ENCODE assay signal across 17 cellular contexts in the genomic region with DNA sequence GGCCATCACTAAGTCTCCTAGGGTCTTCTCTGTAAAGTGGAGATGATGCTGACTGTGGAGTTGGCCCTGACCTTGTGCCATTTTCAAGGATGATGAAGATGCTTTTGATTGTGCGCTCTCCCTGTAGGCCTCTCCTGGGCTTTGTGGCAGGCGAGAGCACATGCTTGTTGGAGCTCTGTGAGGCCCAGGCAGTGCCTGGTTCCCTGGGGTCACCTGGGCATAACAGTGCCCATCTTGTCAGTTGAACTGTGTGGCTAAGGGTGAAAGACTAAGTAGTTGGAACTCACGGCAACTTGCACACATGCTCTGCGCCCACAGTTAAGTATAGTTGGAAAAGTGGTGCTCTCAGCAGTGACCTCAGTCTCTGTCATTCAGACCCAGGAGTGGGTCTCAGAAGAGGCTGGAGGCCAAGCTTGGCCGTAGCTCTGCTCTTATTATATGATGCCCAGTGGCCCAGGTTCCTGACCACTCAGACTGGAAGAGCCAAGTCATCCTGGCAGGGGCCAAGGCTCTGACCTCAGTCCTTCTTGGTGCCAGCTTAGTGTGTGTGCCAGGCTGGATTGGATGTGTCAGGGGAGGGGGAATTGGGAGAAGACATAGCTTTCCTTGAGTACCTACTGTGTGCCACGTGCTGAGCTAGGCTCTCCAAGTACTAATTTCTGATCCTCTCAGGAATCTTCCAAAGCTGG.
"Had no signal": no experiment of that assay in that cellular context is flagged by ENCODE, and none has a peak within 500 bp of the region (broad histone marks: within the 10 kb centered on the region; RNA-seq: fewer than 3 reads in every experiment).

No MANE protein-coding gene starts in this region.

- ATAC-seq: activated naive CD4-positive, alpha-beta T cell treated with anti-CD3 and anti-CD28 coated beads, Interleukin-2, amount 50 U/mL, for 72 hours; stimulated activated effector memory CD8-positive, alpha-beta T cell treated with anti-CD3 and anti-CD28 coated beads, Interleukin-12 subunit alpha, Interleukin-12 subunit beta, amount 100 ng/mL, for 72 hours had no signal

- H3K9me3 Mint-ChIP-seq: activated CD4-positive, alpha-beta memory T cell treated with anti-CD3 and anti-CD28 coated beads, Interleukin-2, amount 10 ng/mL, durations not matched to agents 7 days and 5 days; activated naive CD4-positive, alpha-beta T cell treated with anti-CD3 and anti-CD28 coated beads, Interleukin-2, amount 50 U/mL, for 72 hours; stimulated activated effector memory CD8-positive, alpha-beta T cell treated with anti-CD3 and anti-CD28 coated beads, Interleukin-12 subunit alpha, Interleukin-12 subunit beta, amount 100 ng/mL, for 72 hours had no signal

- H3K4me3 Mint-ChIP-seq: activated CD4-positive, alpha-beta memory T cell treated with anti-CD3 and anti-CD28 coated beads, Interleukin-2, amount 10 ng/mL, durations not matched to agents 7 days and 5 days; brain; nephron progenitor cell; stimulated activated effector memory CD8-positive, alpha-beta T cell treated with anti-CD3 and anti-CD28 coated beads, Interleukin-12 subunit alpha, Interleukin-12 subunit beta, amount 100 ng/mL, for 72 hours had no signal

- DNase-seq: activated CD4-positive, alpha-beta memory T cell treated with anti-CD3 and anti-CD28 coated beads, Interleukin-2, amount 10 ng/mL, durations not matched to agents 7 days and 5 days; activated CD4-positive, alpha-beta T cell treated with anti-CD3 and anti-CD28 coated beads for 1 hour; activated effector memory CD4-positive, alpha-beta T cell treated with anti-CD3 and anti-CD28 coated beads, Interleukin-2, amount 50 U/mL, for 16 hours; amygdala; dorsolateral prefrontal cortex; foreskin fibroblast; left colon; mammary epithelial cell; nephron progenitor cell; SW 1271; T-helper 9 cell; tibial artery had no signal

- H3K27me3 Mint-ChIP-seq: activated CD4-positive, alpha-beta memory T cell treated with anti-CD3 and anti-CD28 coated beads, Interleukin-2, amount 10 ng/mL, durations not matched to agents 7 days and 5 days; brain had no signal

- H3K27ac ChIP-seq: dorsolateral prefrontal cortex, esophagus muscularis mucosa, parathyroid adenoma, tibial artery had no signal

- H3K4me1 Mint-ChIP-seq: activated CD4-positive, alpha-beta memory T cell treated with anti-CD3 and anti-CD28 coated beads, Interleukin-2, amount 10 ng/mL, durations not matched to agents 7 days and 5 days; nephron progenitor cell had no signal

- H3K27ac Mint-ChIP-seq: activated CD4-positive, alpha-beta memory T cell treated with anti-CD3 and anti-CD28 coated beads, Interleukin-2, amount 10 ng/mL, durations not matched to agents 7 days and 5 days; brain; nephron progenitor cell; stimulated activated effector memory CD8-positive, alpha-beta T cell treated with anti-CD3 and anti-CD28 coated beads, Interleukin-12 subunit alpha, Interleukin-12 subunit beta, amount 100 ng/mL, for 72 hours had no signal
